32 cellular contexts compared by ENCODE assay signal in genomic region chr2:166765141-166765540, GRCh38.
DNase-seq lines count a peak whose midpoint lies in the region; ATAC-seq, FAIRE-seq and TF ChIP-seq lines count a peak whose summit lies in the region.
"Had no signal": no experiment of that assay in that cellular context is flagged by ENCODE, and none has a peak within 500 bp of the region (broad histone marks: within the 10 kb centered on the region; RNA-seq: fewer than 3 reads in every experiment).

No MANE protein-coding gene starts in this region.

- no peaks in the 10 kb centered on the region for H3K36me3 ChIP-seq in breast epithelium
- H3K36me3 ChIP-seq in astrocyte (ENCODE audit: insufficient read depth, low read length) = no peaks in the 10 kb centered on the region
- H3K36me3 ChIP-seq in ovary = no peaks in the 10 kb centered on the region
- H3K36me3 ChIP-seq: brain microvascular endothelial cell, heart right ventricle, thoracic aorta had no signal

- POLR2A ChIA-PET in MCF 10A (lab: Yijun Ruan, JAX) = no interaction called here

- TF ChIP-seq CTCF in MCF 10A (IDR thresholded peaks at IDR 0.05; ENCODE audit: unreplicated experiment) (no peak), breast epithelium (IDR thresholded peaks at IDR 0.05) (no peak), astrocyte (IDR thresholded peaks at IDR 0.05; ENCODE audit: insufficient read depth, low read depth, low read length) (no peak), foreskin keratinocyte (conservative IDR thresholded peaks at IDR 0.05) (no peak), ovary (IDR thresholded peaks at IDR 0.05) (no peak)

- FAIRE-seq in astrocyte (lab: Jason Lieb, UNC) (no peak), GM12891 (lab: Jason Lieb, UNC) (no peak)
- FAIRE-seq: A549, colon had no signal

- peaks cover 0 to 7% of the 10 kb centered on the region in 2 donors for H3K9me3 ChIP-seq in breast epithelium
- no peaks in the 10 kb centered on the region for H3K9me3 ChIP-seq in astrocyte (ENCODE audit: insufficient read depth, low read depth, low read length)
- no peaks in the 10 kb centered on the region for H3K9me3 ChIP-seq in ovary
- H3K9me3 ChIP-seq: thoracic aorta had no signal

- no TSS peak for BruUV-seq in MCF 10A (replicated peaks; lab: Mats Ljungman, UMichigan)

- no peaks in the 10 kb centered on the region for H3K4me1 Mint-ChIP-seq in MCF 10A (ENCODE audit: insufficient read depth, unreplicated experiment)
- H3K4me1 Mint-ChIP-seq in astrocyte (ENCODE audit: low read depth, unreplicated experiment) = no peaks in the 10 kb centered on the region
- H3K4me1 Mint-ChIP-seq: activated CD4-positive, alpha-beta T cell treated with anti-CD3 and anti-CD28 coated beads, Interleukin-2, amount 10 ng/mL, durations not matched to agents 7 days and 5 days; activated naive CD8-positive, alpha-beta T cell treated with anti-CD3 and anti-CD28 coated beads, Interleukin-2, amount 50 U/mL, for 24 hours had no signal

- no peak for TF ChIP-seq EP300 in ovary (IDR thresholded peaks at IDR 0.05)

- H2AFZ ChIP-seq in astrocyte (ENCODE audit: low read depth, low read length) = no peak overlapping the region
- H2AFZ ChIP-seq: GM23248, PC-9 had no signal

- H3K4me1 ChIP-seq in breast epithelium (no peaks in the 10 kb centered on the region), astrocyte (ENCODE audit: insufficient read depth, low read length) (no peaks in the 10 kb centered on the region), foreskin keratinocyte (no peaks in the 10 kb centered on the region), ovary (ENCODE audit: insufficient read depth) (no peaks in the 10 kb centered on the region)
- H3K4me1 ChIP-seq: A549, heart right ventricle had no signal

- no peak overlapping the region for H3K9ac ChIP-seq in astrocyte (ENCODE audit: low read length)
- H3K9ac ChIP-seq: GM23248 had no signal

- no peaks in the 10 kb centered on the region for H4K20me1 ChIP-seq in astrocyte (ENCODE audit: insufficient read depth, low read length)

- no peaks in the 10 kb centered on the region for H3K27me3 ChIP-seq in breast epithelium
- H3K27me3 ChIP-seq in astrocyte (ENCODE audit: insufficient read depth, low read length) = no peaks in the 10 kb centered on the region
- no peaks in the 10 kb centered on the region for H3K27me3 ChIP-seq in foreskin keratinocyte
- H3K27me3 ChIP-seq in ovary = no peaks in the 10 kb centered on the region
- H3K27me3 ChIP-seq: brain microvascular endothelial cell, heart right ventricle had no signal

- CTCF ChIA-PET in MCF 10A (lab: Yijun Ruan, JAX) = interaction anchor here (0.6 kb wide), 1 partner anchor 17 kb away, joined by 3 read pairs; no protein-coding TSS in a partner anchor

- DNase-seq in MCF 10A (ENCODE audit: unreplicated experiment) (peak; percentile 67), breast epithelium (ENCODE audit: low spot score in 2 of 2) (no peak), astrocyte (ENCODE audit: low read depth) (peak; percentile 1), foreskin keratinocyte (peak; percentile 13 to 51), SIG-M5 (lab: John Stamatoyannopoulos, UW) (no peak), GM12891 (ENCODE audit: insufficient read length, low spot score) (no peak), ovary (no peak)
- DNase-seq: activated CD4-positive, alpha-beta T cell treated with anti-CD3 and anti-CD28 coated beads, Interleukin-2, amount 10 ng/mL, durations not matched to agents 7 days and 5 days; activated naive CD8-positive, alpha-beta T cell treated with anti-CD3 and anti-CD28 coated beads, Interleukin-2, amount 50 U/mL, for 24 hours; activated T-cell treated with anti-CD3 and anti-CD28 coated beads, Interleukin-2, amount 50 U/mL, for 48 hours; brain microvascular endothelial cell; CD8-positive, alpha-beta T cell; effector CD4-positive, alpha-beta T cell; erythroblast; GM23248; heart right ventricle; left colon; mesenchymal stem cell; NCI-H1105 treated with DMSO at 0.1 percent for 48 hours; NCI-H2081; NCI-H524 treated with DMSO at 0.1 percent for 48 hours; nucleus accumbens; PC-9; Right ventricle myocardium superior; T-helper 9 cell had no signal

- no peak overlapping the region for H3K27ac ChIP-seq in breast epithelium
- H3K27ac ChIP-seq in astrocyte (ENCODE audit: low read depth, low read length) = no peak overlapping the region
- no peak overlapping the region for H3K27ac ChIP-seq in foreskin keratinocyte
- H3K27ac ChIP-seq in ovary = no peak overlapping the region
- H3K27ac ChIP-seq: A549, brain microvascular endothelial cell, GM23248, heart right ventricle, PC-9, skin epidermis, thoracic aorta had no signal

- H3K4me3 Mint-ChIP-seq in MCF 10A (ENCODE audit: unreplicated experiment) = no peak overlapping the region
- H3K4me3 Mint-ChIP-seq in astrocyte (ENCODE audit: unreplicated experiment) = no peak overlapping the region
- H3K4me3 Mint-ChIP-seq: activated CD4-positive, alpha-beta T cell treated with anti-CD3 and anti-CD28 coated beads, Interleukin-2, amount 10 ng/mL, durations not matched to agents 7 days and 5 days; activated naive CD8-positive, alpha-beta T cell treated with anti-CD3 and anti-CD28 coated beads, Interleukin-2, amount 50 U/mL, for 24 hours; B cell; CD8-positive, alpha-beta T cell; stimulated activated naive CD8-positive, alpha-beta T cell treated with anti-CD3 and anti-CD28 coated beads, Interleukin-15, Interleukin-2, amounts not matched to agents 100 ng/mL and 50 ng/mL, for 24 hours had no signal

- no peaks in the 10 kb centered on the region for H3K79me2 ChIP-seq in astrocyte (ENCODE audit: insufficient read depth, low read length)

- no peak overlapping the region for H3K4me3 ChIP-seq in breast epithelium
- no peak overlapping the region for H3K4me3 ChIP-seq in astrocyte (ENCODE audit: insufficient read depth, low read depth, low read length)
- H3K4me3 ChIP-seq in ovary = no peak overlapping the region
- H3K4me3 ChIP-seq: A549, GM23248, heart right ventricle, PC-9, skin epidermis, thoracic aorta had no signal

- H3K27me3 Mint-ChIP-seq in MCF 10A (ENCODE audit: insufficient read depth, unreplicated experiment) (no peaks in the 10 kb centered on the region), astrocyte (ENCODE audit: low read depth, unreplicated experiment) (no peaks in the 10 kb centered on the region)
- H3K27me3 Mint-ChIP-seq: activated CD4-positive, alpha-beta T cell treated with anti-CD3 and anti-CD28 coated beads, Interleukin-2, amount 10 ng/mL, durations not matched to agents 7 days and 5 days; activated naive CD8-positive, alpha-beta T cell treated with anti-CD3 and anti-CD28 coated beads, Interleukin-2, amount 50 U/mL, for 24 hours; B cell; stimulated activated naive CD8-positive, alpha-beta T cell treated with anti-CD3 and anti-CD28 coated beads, Interleukin-15, Interleukin-2, amounts not matched to agents 100 ng/mL and 50 ng/mL, for 24 hours had no signal

- TF ChIP-seq POLR2A in breast epithelium (IDR thresholded peaks at IDR 0.05) (no peak), GM12891 (IDR thresholded peaks at IDR 0.05; ENCODE audit: low read depth, low read length) (no peak), ovary (IDR thresholded peaks at IDR 0.05) (no peak)

- ATAC-seq in foreskin keratinocyte (no peak), HG03442 (IDR thresholded peaks at IDR 0.05; ENCODE audit: unreplicated experiment) (no peak)
- ATAC-seq: A549; activated naive CD8-positive, alpha-beta T cell treated with anti-CD3 and anti-CD28 coated beads, Interleukin-2, amount 50 U/mL, for 24 hours; CD8-positive, alpha-beta T cell; heart right ventricle; left colon had no signal

- H3K4me2 ChIP-seq in astrocyte (ENCODE audit: low read length) = no peak overlapping the region
- H3K4me2 ChIP-seq: A549, PC-9 had no signal

- 51 to 59% (median 56%) methylated on average over 1 of the region's 1 CpG for WGBS in ovary, 3 donors

- H3K9me3 Mint-ChIP-seq in MCF 10A (ENCODE audit: unreplicated experiment) (no peaks in the 10 kb centered on the region), astrocyte (ENCODE audit: unreplicated experiment) (peaks cover 5% of the 10 kb centered on the region)
- H3K9me3 Mint-ChIP-seq: activated naive CD8-positive, alpha-beta T cell treated with anti-CD3 and anti-CD28 coated beads, Interleukin-2, amount 50 U/mL, for 24 hours; CD8-positive, alpha-beta T cell had no signal

- H3K27ac Mint-ChIP-seq in MCF 10A (ENCODE audit: low read depth, unreplicated experiment) (no peak overlapping the region), astrocyte (ENCODE audit: unreplicated experiment) (no peak overlapping the region)
- H3K27ac Mint-ChIP-seq: activated CD4-positive, alpha-beta T cell treated with anti-CD3 and anti-CD28 coated beads, Interleukin-2, amount 10 ng/mL, durations not matched to agents 7 days and 5 days; activated naive CD8-positive, alpha-beta T cell treated with anti-CD3 and anti-CD28 coated beads, Interleukin-2, amount 50 U/mL, for 24 hours; B cell; CD8-positive, alpha-beta T cell; stimulated activated naive CD8-positive, alpha-beta T cell treated with anti-CD3 and anti-CD28 coated beads, Interleukin-15, Interleukin-2, amounts not matched to agents 100 ng/mL and 50 ng/mL, for 24 hours had no signal

- intact Hi-C loops in MCF 10A (cut with micrococcal nuclease) (no loop called here), breast epithelium (cut with DNase I; ENCODE audit: low total_unique reads) (no loop called here), ovary (cut with DNase I) (no loop called here)

- H3K36me3 Mint-ChIP-seq in MCF 10A (ENCODE audit: insufficient read depth, unreplicated experiment) (no peaks in the 10 kb centered on the region), astrocyte (ENCODE audit: low read depth, unreplicated experiment) (no peaks in the 10 kb centered on the region)
- H3K36me3 Mint-ChIP-seq: CD8-positive, alpha-beta T cell had no signal

TF ChIP-seq in GM12891, 5 proteins besides CTCF, POLR2A, EP300 and RAD21:
- TF ChIP-seq PAX5 (IDR thresholded peaks at IDR 0.05; ENCODE audit: insufficient read depth, low read length, severe bottlenecking) (no peak), POU2F2 (IDR thresholded peaks at IDR 0.05; ENCODE audit: low read depth, low read length) (no peak), SPI1 (IDR thresholded peaks at IDR 0.05; ENCODE audit: low read depth, low read length) (no peak), TAF1 (IDR thresholded peaks at IDR 0.05; ENCODE audit: low read depth, low read length) (no peak), POLR2AphosphoS5 (IDR thresholded peaks at IDR 0.05; ENCODE audit: low read depth, low read length) (no peak)

Comparison
In these comparisons a context has a peak if more than half of its experiments do, and no peak if none do; other contexts are left out.
1. DNase-seq: peak in MCF 10A (single experiment), astrocyte (single experiment) and foreskin keratinocyte (2 of 2); none in breast epithelium (0 of 2), SIG-M5 (single experiment), GM12891 (single experiment) and ovary (0 of 5).